ENCODE assay signal across 17 cellular contexts in the genomic region with DNA sequence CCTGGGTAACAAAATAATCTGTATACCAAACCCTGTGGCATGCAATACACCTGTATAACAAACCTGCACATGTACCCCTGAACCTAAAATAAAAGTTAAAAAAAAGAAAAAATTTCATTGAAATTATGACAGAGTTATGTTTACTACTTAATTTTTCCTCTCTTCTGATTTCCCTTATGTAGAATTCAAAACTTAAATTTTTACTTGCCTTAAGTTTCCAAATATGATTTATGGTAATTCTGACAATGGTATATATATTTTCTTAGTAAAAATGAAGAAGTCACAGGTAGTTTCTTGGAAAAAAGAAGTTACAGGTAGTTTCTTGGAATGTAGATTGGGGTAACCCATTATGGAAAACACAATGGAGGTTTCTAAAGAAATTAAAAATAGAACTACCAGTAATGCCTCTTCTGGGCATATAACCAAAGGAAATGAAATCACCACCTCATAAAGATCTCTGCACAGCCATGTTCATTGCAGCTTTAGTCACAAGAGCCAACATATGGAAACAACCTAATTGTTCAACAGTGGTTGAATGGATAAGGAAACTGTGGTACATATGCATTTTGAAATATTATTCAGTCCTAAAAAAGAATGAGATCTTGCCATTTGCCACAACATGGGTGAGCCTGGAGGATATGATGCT.
DNase-seq lines count a peak whose midpoint lies in the region; ATAC-seq and TF ChIP-seq lines count a peak whose summit lies in the region.
"Had no signal": no experiment of that assay in that cellular context is flagged by ENCODE, and none has a peak within 500 bp of the region (broad histone marks: within the 10 kb centered on the region; RNA-seq: fewer than 3 reads in every experiment).

No MANE protein-coding gene starts in this region.

- DNase-seq in activated CD8-positive, alpha-beta memory T cell treated with anti-CD3 and anti-CD28 coated beads, Interleukin-2, amount 10 ng/mL, durations not matched to agents 7 days and 5 days: no peak
- DNase-seq in activated CD8-positive, alpha-beta memory T cell treated with anti-CD3 and anti-CD28 coated beads for 24 hours: no peak
- DNase-seq in PC-3 (peak; percentile 65), astrocyte of the spinal cord (ENCODE audit: low read depth, low spot score) (peak; percentile 22), gastrocnemius medialis (no peak), amygdala (lab: John Stamatoyannopoulos, UW) (no peak), ACHN (no peak)
- DNase-seq: activated T-cell treated with anti-CD3 and anti-CD28 coated beads, Interleukin-2, amount 50 U/mL, for 4 hours; CD4-positive, alpha-beta memory T cell; naive thymus-derived CD8-positive, alpha-beta T cell; NCI-H2227 treated with DMSO at 0.1 percent for 48 hours; SHP77; stimulated activated naive CD4-positive, alpha-beta T cell treated with Interleukin-2 at 50 U/mL for 16 hours; uterus had no signal

- no peaks in the 10 kb centered on the region for H3K9me3 ChIP-seq in PC-3 (ENCODE audit: low read length)
- H3K9me3 ChIP-seq in gastrocnemius medialis: no peaks in the 10 kb centered on the region
- H3K9me3 ChIP-seq: uterus had no signal

- peaks cover 8% of the 10 kb centered on the region for H3K9me3 Mint-ChIP-seq in activated CD8-positive, alpha-beta memory T cell treated with anti-CD3 and anti-CD28 coated beads, Interleukin-2, amount 10 ng/mL, durations not matched to agents 7 days and 5 days (ENCODE audit: low read depth)
- H3K9me3 Mint-ChIP-seq: activated T-cell treated with anti-CD3 and anti-CD28 coated beads, Interleukin-2, amount 50 U/mL, for 4 hours; CD4-positive, alpha-beta memory T cell; IgD-negative memory B cell; naive thymus-derived CD8-positive, alpha-beta T cell had no signal

- H4K20me1 ChIP-seq in PC-3 (ENCODE audit: low read length): no peaks in the 10 kb centered on the region

- H3K79me2 ChIP-seq in PC-3 (ENCODE audit: low read length): no peaks in the 10 kb centered on the region

- peak; percentile 66 for ATAC-seq in activated CD8-positive, alpha-beta memory T cell treated with anti-CD3 and anti-CD28 coated beads, Interleukin-2, amount 10 ng/mL, durations not matched to agents 7 days and 5 days
- peak; percentile 84 for ATAC-seq in PC-3
- peak; percentile 54 to 69 for ATAC-seq in gastrocnemius medialis
- no peak for ATAC-seq in HG02798 (IDR thresholded peaks at IDR 0.05; ENCODE audit: poor library complexity, unreplicated experiment)
- ATAC-seq: naive thymus-derived CD8-positive, alpha-beta T cell had no signal

- H3K27ac ChIP-seq in PC-3 (ENCODE audit: low read length) (no peak overlapping the region), gastrocnemius medialis (no peak overlapping the region)
- H3K27ac ChIP-seq: uterus had no signal

- H3K27me3 Mint-ChIP-seq in activated CD8-positive, alpha-beta memory T cell treated with anti-CD3 and anti-CD28 coated beads, Interleukin-2, amount 10 ng/mL, durations not matched to agents 7 days and 5 days: no peaks in the 10 kb centered on the region
- H3K27me3 Mint-ChIP-seq: CD4-positive, alpha-beta memory T cell; IgD-negative memory B cell; naive thymus-derived CD8-positive, alpha-beta T cell; progenitor cell of endocrine pancreas had no signal

- no peak overlapping the region for H3K9ac ChIP-seq in PC-3 (ENCODE audit: low read length)

- H3K4me1 Mint-ChIP-seq in activated CD8-positive, alpha-beta memory T cell treated with anti-CD3 and anti-CD28 coated beads, Interleukin-2, amount 10 ng/mL, durations not matched to agents 7 days and 5 days: peaks cover 29% of the 10 kb centered on the region

- intact Hi-C loops in PC-3 (cut with micrococcal nuclease) (no loop called here), gastrocnemius medialis (cut with DNase I; ENCODE audit: low total_unique reads) (no loop called here)

- H3K4me3 Mint-ChIP-seq in activated CD8-positive, alpha-beta memory T cell treated with anti-CD3 and anti-CD28 coated beads, Interleukin-2, amount 10 ng/mL, durations not matched to agents 7 days and 5 days: no peak overlapping the region
- H3K4me3 Mint-ChIP-seq: activated T-cell treated with anti-CD3 and anti-CD28 coated beads, Interleukin-2, amount 50 U/mL, for 4 hours; CD4-positive, alpha-beta memory T cell; IgD-negative memory B cell; naive thymus-derived CD8-positive, alpha-beta T cell had no signal

- no peak overlapping the region for H2AFZ ChIP-seq in PC-3 (ENCODE audit: low read length)

- CTCF ChIA-PET in activated CD8-positive, alpha-beta memory T cell treated with anti-CD3 and anti-CD28 coated beads, Interleukin-2, amount 10 ng/mL, durations not matched to agents 7 days and 5 days (lab: Charles Lee): no interaction called here
- CTCF ChIA-PET in PC-3 (lab: Charles Lee): no interaction called here

- TF ChIP-seq POLR2A in gastrocnemius medialis (IDR thresholded peaks at IDR 0.05): no peak

- H3K4me1 ChIP-seq in PC-3 (ENCODE audit: insufficient read depth, low read length) (no peaks in the 10 kb centered on the region), gastrocnemius medialis (peaks cover under 1 to 5% of the 10 kb centered on the region in 2 donors)

- H3K9me2 ChIP-seq in PC-3 (replicated peaks; ENCODE audit: low read length): no peaks in the 10 kb centered on the region

- no peak overlapping the region for H3K4me2 ChIP-seq in PC-3 (ENCODE audit: low read length)

- POLR2A ChIA-PET in PC-3 (lab: Charles Lee; ENCODE audit: unreplicated experiment): no interaction called here

- no TSS peak for BruUV-seq in PC-3 (replicated peaks; lab: Mats Ljungman, UMichigan)

- TF ChIP-seq CTCF in PC-3 (conservative IDR thresholded peaks at IDR 0.05; ENCODE audit: low read depth, low read length): no peak
- no peak for TF ChIP-seq CTCF in astrocyte of the spinal cord (IDR thresholded peaks at IDR 0.05; ENCODE audit: low read depth, low read length)
- no peak for TF ChIP-seq CTCF in gastrocnemius medialis (IDR thresholded peaks at IDR 0.05 in 4 of 5, conservative IDR thresholded peaks at IDR 0.05 in 1 of 5)

- H3F3A ChIP-seq in PC-3 (ENCODE audit: low read length, unreplicated experiment): no peaks in the 10 kb centered on the region

- H3K27ac Mint-ChIP-seq in activated CD8-positive, alpha-beta memory T cell treated with anti-CD3 and anti-CD28 coated beads, Interleukin-2, amount 10 ng/mL, durations not matched to agents 7 days and 5 days: peak overlapping the region; percentile 83
- H3K27ac Mint-ChIP-seq: IgD-negative memory B cell; naive thymus-derived CD8-positive, alpha-beta T cell; progenitor cell of endocrine pancreas had no signal

- H3K36me3 ChIP-seq in PC-3 (ENCODE audit: low read depth, low read length): no peaks in the 10 kb centered on the region
- H3K36me3 ChIP-seq in gastrocnemius medialis: no peaks in the 10 kb centered on the region
- H3K36me3 ChIP-seq: uterus had no signal

- H3K36me3 Mint-ChIP-seq in activated CD8-positive, alpha-beta memory T cell treated with anti-CD3 and anti-CD28 coated beads, Interleukin-2, amount 10 ng/mL, durations not matched to agents 7 days and 5 days: peaks cover 57% of the 10 kb centered on the region

- H3K27me3 ChIP-seq in PC-3 (ENCODE audit: low read length) (no peaks in the 10 kb centered on the region), gastrocnemius medialis (no peaks in the 10 kb centered on the region)
- H3K27me3 ChIP-seq: uterus had no signal

- no peak overlapping the region for H3K4me3 ChIP-seq in PC-3 (ENCODE audit: low read length)
- no peak overlapping the region for H3K4me3 ChIP-seq in astrocyte of the spinal cord (ENCODE audit: low read depth, low read length)
- no peak overlapping the region for H3K4me3 ChIP-seq in gastrocnemius medialis
- H3K4me3 ChIP-seq: uterus had no signal

- in situ Hi-C loops in astrocyte of the spinal cord (cut with HindIII; ENCODE audit: low sequenced_read_pairs): no loop called here
- in situ Hi-C loops in gastrocnemius medialis (cut with MboI; ENCODE audit: low sequenced_read_pairs in 4 of 4): no loop called here
- in situ Hi-C loops in ACHN (cut with HindIII; ENCODE audit: low pct_ligation_motif_present, low pct_unique_long_range_greater_than_20kb, low sequenced_read_pairs): no loop called here

Comparison
In these comparisons a context has a peak if more than half of its experiments do, and no peak if none do; other contexts are left out.
1. DNase-seq: peak in PC-3 (single experiment) and astrocyte of the spinal cord (single experiment); none in activated CD8-positive, alpha-beta memory T cell treated with anti-CD3 and anti-CD28 coated beads, Interleukin-2, amount 10 ng/mL, durations not matched to agents 7 days and 5 days (single experiment), activated CD8-positive, alpha-beta memory T cell treated with anti-CD3 and anti-CD28 coated beads for 24 hours (single experiment), gastrocnemius medialis (0 of 2), amygdala (0 of 56) and ACHN (single experiment).